1 cellular context compared by ENCODE assay signal in genomic region chr16:58336332-58337089, GRCh38.
A peak's percentile ranks its signal among the peaks of the same experiment; 100 is the strongest.
TF ChIP-seq lines count a peak whose summit lies in the region.

No MANE protein-coding gene starts in this region.

TF ChIP-seq in HepG2, 621 proteins besides CTCF, POLR2A, EP300 and RAD21 (continued from another document):
- TF ChIP-seq TCF12 (IDR thresholded peaks at IDR 0.05) (no peak), TCF12 (CRISPR knock-in tag; IDR thresholded peaks at IDR 0.05) (no peak), SETDB1 (CRISPR knock-in tag; IDR thresholded peaks at IDR 0.05; ENCODE audit: borderline replicate concordance) (no peak), CEBPG (CRISPR knock-in tag; IDR thresholded peaks at IDR 0.05) (peak; percentile 25; the same call in 1 of the 2 replicates), ZNF34 (CRISPR knock-in tag; IDR thresholded peaks at IDR 0.05; ENCODE audit: borderline replicate concordance) (no peak), FOXP1 (IDR thresholded peaks at IDR 0.05) (no peak), FOXP1 (CRISPR knock-in tag; IDR thresholded peaks at IDR 0.05) (no peak), ZNF484 (CRISPR knock-in tag; IDR thresholded peaks at IDR 0.05; ENCODE audit: borderline replicate concordance, low read depth) (no peak), BCL6 (CRISPR knock-in tag; IDR thresholded peaks at IDR 0.05) (no peak), ZNF331 (CRISPR knock-in tag; IDR thresholded peaks at IDR 0.05) (peak; percentile 43; the same call in 1 of the 2 replicates), NFYB (CRISPR knock-in tag; IDR thresholded peaks at IDR 0.05) (no peak), CBFB (CRISPR knock-in tag; IDR thresholded peaks at IDR 0.05) (0 out of 2 replicates have a peak, but pooled peaks have one; percentile 13), SPEN (CRISPR knock-in tag; IDR thresholded peaks at IDR 0.05; ENCODE audit: low read depth) (0 out of 2 replicates have a peak, but pooled peaks have one; percentile 24), NPAS2 (CRISPR knock-in tag; IDR thresholded peaks at IDR 0.05; ENCODE audit: borderline replicate concordance) (no peak), SRSF4 (IDR thresholded peaks at IDR 0.05; ENCODE audit: low read depth, low read length, poor library complexity, severe bottlenecking) (no peak), FOXP4 (CRISPR knock-in tag; IDR thresholded peaks at IDR 0.05) (peak; percentile 44; the same call in 1 of the 2 replicates), TEAD3 (CRISPR knock-in tag; optimal IDR thresholded peaks at IDR 0.05; ENCODE audit: borderline replicate concordance) (peak; percentile 93), MED13 (CRISPR knock-in tag; IDR thresholded peaks at IDR 0.05) (no peak), SMARCE1 (IDR thresholded peaks at IDR 0.05; ENCODE audit: borderline replicate concordance) (no peak), ZNF75D (CRISPR knock-in tag; IDR thresholded peaks at IDR 0.05; ENCODE audit: borderline replicate concordance) (no peak), ZNF280D (CRISPR knock-in tag; IDR thresholded peaks at IDR 0.05) (no peak), ZNF891 (CRISPR knock-in tag; IDR thresholded peaks at IDR 0.05) (no peak), MIXL1 (CRISPR knock-in tag; IDR thresholded peaks at IDR 0.05) (peak; percentile 74), IKZF5 (CRISPR knock-in tag; IDR thresholded peaks at IDR 0.05) (peak; percentile 68), GFI1 (CRISPR knock-in tag; IDR thresholded peaks at IDR 0.05; ENCODE audit: borderline replicate concordance) (no peak), ZNF558 (CRISPR knock-in tag; IDR thresholded peaks at IDR 0.05; ENCODE audit: borderline replicate concordance) (no peak), SP2 (CRISPR knock-in tag; IDR thresholded peaks at IDR 0.05) (no peak), LRRFIP1 (CRISPR knock-in tag; conservative IDR thresholded peaks at IDR 0.05) (no peak), ELF1 (CRISPR knock-in tag; IDR thresholded peaks at IDR 0.05) (peak; percentile 49), SOX13 (IDR thresholded peaks at IDR 0.05) (no peak), SOX13 (CRISPR knock-in tag; conservative IDR thresholded peaks at IDR 0.05 in 1 of 2, IDR thresholded peaks at IDR 0.05 in 1 of 2) (0 out of 4 replicates have a peak, but pooled peaks of 1 of the 2 experiments have one; percentile 3), ZNF577 (CRISPR knock-in tag; IDR thresholded peaks at IDR 0.05; ENCODE audit: borderline replicate concordance, low read depth) (no peak), SIN3B (IDR thresholded peaks at IDR 0.05; ENCODE audit: low read length) (no peak), ARID5B (CRISPR knock-in tag; IDR thresholded peaks at IDR 0.05) (peak; percentile 52), PLRG1 (conservative IDR thresholded peaks at IDR 0.05) (no peak), SP4 (CRISPR knock-in tag; IDR thresholded peaks at IDR 0.05) (no peak), ZMYM4 (CRISPR knock-in tag; IDR thresholded peaks at IDR 0.05) (peak; percentile 36; the same call in 1 of the 2 replicates), CCDC6 (CRISPR knock-in tag; IDR thresholded peaks at IDR 0.05) (no peak), ZNF510 (CRISPR knock-in tag; IDR thresholded peaks at IDR 0.05; ENCODE audit: low read depth) (no peak), KLF13 (CRISPR knock-in tag; IDR thresholded peaks at IDR 0.05) (no peak), ZNF704 (CRISPR knock-in tag; IDR thresholded peaks at IDR 0.05; ENCODE audit: borderline replicate concordance) (no peak), SAP130 (CRISPR knock-in tag; IDR thresholded peaks at IDR 0.05; ENCODE audit: low read depth) (peak; percentile 41; the same call in 1 of the 2 replicates), KLF6 (CRISPR knock-in tag; IDR thresholded peaks at IDR 0.05) (0 out of 2 replicates have a peak, but pooled peaks have one; percentile 35), DRAP1 (CRISPR knock-in tag; IDR thresholded peaks at IDR 0.05) (peak; percentile 14; the same call in 1 of the 2 replicates), ZSCAN12 (CRISPR knock-in tag; IDR thresholded peaks at IDR 0.05) (no peak), ZNF468 (CRISPR knock-in tag; IDR thresholded peaks at IDR 0.05) (no peak), CREB1 (IDR thresholded peaks at IDR 0.05) (no peak), CREB1 (CRISPR knock-in tag; IDR thresholded peaks at IDR 0.05) (no peak; the same call in 1 of the 2 replicates), TSC22D2 (CRISPR knock-in tag; IDR thresholded peaks at IDR 0.05; ENCODE audit: borderline replicate concordance) (0 out of 2 replicates have a peak, but pooled peaks have one; percentile 27), ZNF430 (CRISPR knock-in tag; IDR thresholded peaks at IDR 0.05) (no peak), ZBTB37 (CRISPR knock-in tag; IDR thresholded peaks at IDR 0.05) (no peak), ZNF720 (CRISPR knock-in tag; IDR thresholded peaks at IDR 0.05) (no peak)
